In the genomic region with DNA sequence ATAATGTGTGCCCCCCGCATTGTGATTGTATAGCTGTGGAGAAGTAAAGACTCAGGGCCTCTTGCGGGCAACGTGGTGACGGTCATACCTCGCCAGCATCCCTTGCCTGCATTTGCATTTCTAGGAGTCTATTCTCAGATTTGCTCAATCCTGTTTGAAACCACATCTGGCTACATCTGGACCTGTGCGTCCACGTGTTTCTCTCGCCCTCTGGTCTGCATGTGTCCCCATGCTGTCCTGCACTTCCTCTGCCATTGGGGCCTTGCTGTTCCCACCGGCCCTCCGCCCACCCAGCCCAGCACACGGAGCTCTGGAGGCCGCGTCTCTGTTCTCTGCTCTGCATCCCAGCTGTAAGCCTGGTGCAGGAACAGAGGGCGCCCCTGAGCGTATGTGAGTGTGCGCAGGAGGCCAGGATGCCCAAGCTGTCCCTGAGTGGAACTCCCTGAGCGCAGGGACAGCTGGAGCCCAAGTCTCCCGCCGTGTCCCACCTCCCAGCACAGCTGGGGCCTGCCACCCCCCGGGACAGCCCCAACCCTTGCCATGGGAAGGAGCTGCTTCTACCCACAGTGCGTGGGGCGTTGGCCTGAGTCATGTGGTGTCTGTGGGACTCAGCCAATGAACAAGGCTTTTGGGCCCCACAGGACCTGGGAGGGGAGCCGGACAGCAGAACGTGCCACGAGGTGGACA, we compare ENCODE assay signal across 21 cellular contexts. TPM values are rescaled to one million over a fixed set of nuclear protein-coding genes. Genes with fewer than 3 reads are reported as not detected.
DNase-seq lines count a peak whose midpoint lies in the region; ATAC-seq, FAIRE-seq and TF ChIP-seq lines count a peak whose summit lies in the region.
"Had no signal": no experiment of that assay in that cellular context is flagged by ENCODE, and none has a peak within 500 bp of the region (broad histone marks: within the 10 kb centered on the region; RNA-seq: fewer than 3 reads in every experiment).

No MANE protein-coding gene starts in this region.

- H4K5ac ChIP-seq in H1 (ENCODE audit: insufficient read length, low read depth, low read length) = peak overlapping the region; percentile 18

- no peak overlapping the region for H3K27ac Mint-ChIP-seq in activated naive CD8-positive, alpha-beta T cell treated with anti-CD3 and anti-CD28 coated beads for 36 hours
- H3K27ac Mint-ChIP-seq: activated CD4-positive, alpha-beta T cell treated with anti-CD3 and anti-CD28 coated beads, Interleukin-2, amount 10 ng/mL, durations not matched to agents 7 days and 5 days; activated T-helper 17 cell treated with anti-CD3 and anti-CD28 coated beads, Interleukin-2, amount 50 U/mL, for 72 hours; T-helper 2 cell treated with Interferon-gamma antibody and Interleukin-4, amounts not matched to agents 5 μg/mL and 100 μg/mL, for 36 hours had no signal

- no peak for DNase-seq in SK-N-SH
- peak in 1 of 2 experiments; percentile 53 for DNase-seq in H1 (ENCODE audit: low read depth in 1 of 2, low spot score in 2 of 2)
- peak; percentile 12 to 53 for DNase-seq in tibial artery
- DNase-seq in activated naive CD8-positive, alpha-beta T cell treated with anti-CD3 and anti-CD28 coated beads for 36 hours = no peak
- DNase-seq in NCI-H510A treated with DMSO at 0.1 percent for 48 hours (lab: John Stamatoyannopoulos, UW) = no peak
- DNase-seq: activated CD4-positive, alpha-beta T cell treated with anti-CD3 and anti-CD28 coated beads, Interleukin-2, amount 10 ng/mL, durations not matched to agents 7 days and 5 days; cortex of kidney; mesenchymal stem cell; MV-4-11; NK-92 treated with Interleukin-12 subunit alpha and Interleukin-12 subunit beta, amount 100 ng/mL, for 24 hours; psoas muscle had no signal

- no peaks in the 10 kb centered on the region for H3K27me3 Mint-ChIP-seq in activated naive CD8-positive, alpha-beta T cell treated with anti-CD3 and anti-CD28 coated beads for 36 hours
- H3K27me3 Mint-ChIP-seq: activated CD4-positive, alpha-beta T cell treated with anti-CD3 and anti-CD28 coated beads, Interleukin-2, amount 10 ng/mL, durations not matched to agents 7 days and 5 days; activated T-helper 17 cell treated with anti-CD3 and anti-CD28 coated beads, Interleukin-2, amount 50 U/mL, for 72 hours had no signal

- no peaks in the 10 kb centered on the region for H3K79me1 ChIP-seq in H1 (ENCODE audit: low read depth, low read length)

- no peak overlapping the region for H3K56ac ChIP-seq in H1 (replicated peaks; ENCODE audit: insufficient read length, low read depth, low read length)

- TF ChIP-seq RAD21 in SK-N-SH (IDR thresholded peaks at IDR 0.05; ENCODE audit: low read length) (no peak), H1 (IDR thresholded peaks at IDR 0.05 in 1 of 2, conservative IDR thresholded peaks at IDR 0.05 in 1 of 2; ENCODE audit: low read depth in 2 of 2, low read length in 2 of 2) (no peak; a peak in 1 of 4 replicates)

- CTCF ChIA-PET in SK-N-SH (lab: Yijun Ruan, JAX) = interaction anchor here (1.0 kb wide), 1 partner anchor 40 kb away, joined by 3 read pairs; no protein-coding TSS in a partner anchor
- CTCF ChIA-PET in H1 (lab: Charles Lee; ENCODE audit: partially characterized antibody) = interaction anchor here (0.8 to 2.3 kb wide), 10 partner anchors 9 to 249 kb away, joined by 3 to 8 read pairs (median 4); no protein-coding TSS in a partner anchor

- peaks cover 30% of the 10 kb centered on the region for H3K36me3 Mint-ChIP-seq in activated naive CD8-positive, alpha-beta T cell treated with anti-CD3 and anti-CD28 coated beads for 36 hours
- H3K36me3 Mint-ChIP-seq: CD14-positive monocyte had no signal

- no peaks in the 10 kb centered on the region for H3K4me1 ChIP-seq in SK-N-SH (ENCODE audit: control insufficient read depth in 1 of 2, insufficient read depth in 2 of 2, low read depth in 1 of 2, low read length in 1 of 2)
- peaks cover 9 to 35% (median 17%) of the 10 kb centered on the region in 4 experiments for H3K4me1 ChIP-seq in H1 (replicated peaks in 1 of 4; ENCODE audit: control insufficient read depth in 3 of 4, insufficient read depth in 4 of 4, low read length in 3 of 4)
- H3K4me1 ChIP-seq in mesodermal cell (ENCODE audit: control insufficient read depth, insufficient read depth, low read length, poor library complexity, severe bottlenecking) = peaks cover 9% of the 10 kb centered on the region
- H3K4me1 ChIP-seq in tibial artery = no peaks in the 10 kb centered on the region
- H3K4me1 ChIP-seq: psoas muscle had no signal

- TF ChIP-seq CTCF in SK-N-SH (IDR thresholded peaks at IDR 0.05) = no peak
- peak in 1 of 3 experiments; percentile 18; a peak in 1 of 4 replicates for TF ChIP-seq CTCF in H1 (IDR thresholded peaks at IDR 0.05; ENCODE audit: control extremely low read depth in 1 of 3, insufficient read depth in 1 of 3, low read depth in 1 of 3, low read length in 3 of 3)
- no peak for TF ChIP-seq CTCF in tibial artery (IDR thresholded peaks at IDR 0.05)

- peak overlapping the region; percentile 100 for H2BK12ac ChIP-seq in H1 (ENCODE audit: low read depth, low read length)

- H3K27ac ChIP-seq in SK-N-SH (ENCODE audit: low read depth in 2 of 2, low read length in 1 of 2) (no peak overlapping the region), H1 (ENCODE audit: low read depth, low read length) (peak overlapping the region; percentile 34; the same call in 1 of the 2 replicates), mesodermal cell (ENCODE audit: low read depth, low read length, severe bottlenecking) (peak overlapping the region; percentile 72), tibial artery (no peak overlapping the region)
- H3K27ac ChIP-seq: 22Rv1, psoas muscle, thoracic aorta had no signal

- peak overlapping the region; percentile 99; the same call in 1 of the 2 replicates for H2BK15ac ChIP-seq in H1 (ENCODE audit: low read length)

- H3K9me2 ChIP-seq in SK-N-SH = no peaks in the 10 kb centered on the region

- H2BK120ac ChIP-seq in H1 (replicated peaks; ENCODE audit: low read depth, low read length) = peak overlapping the region; percentile 84

- H2AK5ac ChIP-seq in H1 (ENCODE audit: low read depth, low read length) = peak overlapping the region; percentile 88; the same call in 1 of the 2 replicates

- peaks cover 31% of the 10 kb centered on the region for H3K27me3 ChIP-seq in SK-N-SH (ENCODE audit: insufficient read depth)
- no peaks in the 10 kb centered on the region for H3K27me3 ChIP-seq in H1 (replicated peaks in 1 of 4; ENCODE audit: control insufficient read depth in 3 of 4, extremely low read depth in 1 of 4, insufficient read depth in 3 of 4, low read length in 3 of 4)
- peaks cover 0 to 33% of the 10 kb centered on the region in 2 donors for H3K27me3 ChIP-seq in tibial artery

- WGBS in SK-N-SH (ENCODE audit: low lambda C conversion rate) = 45% methylated on average over 14 of the region's 25 CpGs
- 72% methylated on average over 15 of the region's 25 CpGs; no CpG with 5 or more reads in 1 of the 2 experiments for WGBS in H1 (ENCODE audit: extremely low coverage in 1 of 2, insufficient coverage in 1 of 2, insufficient read length in 1 of 2, insufficient replicate concordance in 2 of 2, low coverage in 1 of 2, low lambda C conversion rate in 2 of 2, missing lambda C conversion rate in 1 of 2), 2 experiments
- WGBS in mesodermal cell (ENCODE audit: insufficient coverage in 2 of 2), 2 experiments = 80 to 83% methylated on average over 23 of the region's 25 CpGs

- TF ChIP-seq EP300 in SK-N-SH (IDR thresholded peaks at IDR 0.05; ENCODE audit: borderline replicate concordance in 1 of 2, low read depth in 1 of 2, low read length in 1 of 2) = no peak
- TF ChIP-seq EP300 in H1 (IDR thresholded peaks at IDR 0.05; ENCODE audit: borderline replicate concordance in 1 of 2, low read depth in 2 of 2, low read length in 2 of 2) = no peak

- ATAC-seq in SK-N-SH treated with all-trans-retinoic acid at 6 μM for 48 hours (peak; percentile 32; the same call in 1 of the 3 replicates), GM19452 (IDR thresholded peaks at IDR 0.05; ENCODE audit: unreplicated experiment) (no peak)
- ATAC-seq: activated T-helper 17 cell treated with anti-CD3 and anti-CD28 coated beads, Interleukin-2, amount 50 U/mL, for 72 hours; psoas muscle had no signal

- peaks cover 31% of the 10 kb centered on the region for H3K9me3 Mint-ChIP-seq in activated naive CD8-positive, alpha-beta T cell treated with anti-CD3 and anti-CD28 coated beads for 36 hours

- no peaks in the 10 kb centered on the region for H3K79me2 ChIP-seq in SK-N-SH (ENCODE audit: insufficient read depth)
- H3K79me2 ChIP-seq in H1 (ENCODE audit: control insufficient read depth in 1 of 2, insufficient read depth in 2 of 2, low read length in 2 of 2) = no peaks in the 10 kb centered on the region

- peak overlapping the region; percentile 94 for H2BK5ac ChIP-seq in H1 (ENCODE audit: low read depth, low read length)

- peak overlapping the region; percentile 82 for H3K4ac ChIP-seq in H1 (replicated peaks; ENCODE audit: insufficient read length, low read depth, low read length)

- H3K9ac ChIP-seq in SK-N-SH (no peak overlapping the region), H1 (replicated peaks in 1 of 4; ENCODE audit: extremely low read depth in 1 of 4, low read depth in 3 of 4, low read length in 3 of 4) (no peak overlapping the region; a peak in 1 of 7 replicates)

- H3K23ac ChIP-seq in H1 (ENCODE audit: insufficient read length) = no peak overlapping the region

- peak overlapping the region; percentile 99 for H2BK20ac ChIP-seq in H1 (ENCODE audit: low read length)

- peak overlapping the region; percentile 80; the same call in 1 of the 2 replicates for H4K8ac ChIP-seq in H1 (ENCODE audit: extremely low read depth, insufficient read depth, low read length)

- H3K9me3 ChIP-seq in SK-N-SH (no peaks in the 10 kb centered on the region), H1 (ENCODE audit: insufficient read depth in 2 of 2, low read depth in 1 of 2, low read length in 1 of 2) (peaks cover 0 to under 1% of the 10 kb centered on the region in 2 experiments; a peak in 1 of 4 replicates), mesodermal cell (ENCODE audit: control insufficient read depth, low read length) (peaks cover 7% of the 10 kb centered on the region), tibial artery (peaks cover 6 to 13% (median 9%) of the 10 kb centered on the region in 3 donors)
- H3K9me3 ChIP-seq: thoracic aorta had no signal

- POLR2A ChIA-PET in SK-N-SH (lab: Yijun Ruan, JAX) = no interaction called here
- POLR2A ChIA-PET in H1 (lab: Charles Lee; ENCODE audit: partially characterized antibody) = interaction anchor here (1.1 to 1.6 kb wide), 6 partner anchors 8 to 216 kb away, joined by 3 to 4 read pairs (median 4); partner anchors contain the start of gene KRTAP10-1

- H3K36me3 ChIP-seq in SK-N-SH (replicated peaks in 1 of 2; ENCODE audit: control insufficient read depth in 1 of 2, insufficient read depth in 2 of 2, low read length in 1 of 2) = no peaks in the 10 kb centered on the region
- H3K36me3 ChIP-seq in H1 (ENCODE audit: control insufficient read depth in 2 of 4, insufficient read depth in 4 of 4, low read length in 3 of 4) = no peaks in the 10 kb centered on the region
- no peaks in the 10 kb centered on the region for H3K36me3 ChIP-seq in mesodermal cell (ENCODE audit: control insufficient read depth, insufficient read depth, low read length)
- H3K36me3 ChIP-seq in tibial artery = no peaks in the 10 kb centered on the region
- H3K36me3 ChIP-seq: thoracic aorta had no signal

- H3K4me3 ChIP-seq in SK-N-SH (ENCODE audit: low read depth in 2 of 2, low read length in 1 of 2) = no peak overlapping the region
- H3K4me3 ChIP-seq in H1 (ENCODE audit: extremely low read depth in 1 of 4, insufficient read depth in 2 of 4, low read depth in 3 of 4, low read length in 4 of 4) = no peak overlapping the region
- H3K4me3 ChIP-seq in mesodermal cell (ENCODE audit: extremely low read depth, insufficient read depth, low read length, poor library complexity, severe bottlenecking) = no peak overlapping the region
- H3K4me3 ChIP-seq in tibial artery = no peak overlapping the region
- H3K4me3 ChIP-seq: psoas muscle, thoracic aorta had no signal

- H3K4me3 Mint-ChIP-seq in activated naive CD8-positive, alpha-beta T cell treated with anti-CD3 and anti-CD28 coated beads for 36 hours = no peak overlapping the region
- H3K4me3 Mint-ChIP-seq: activated CD4-positive, alpha-beta T cell treated with anti-CD3 and anti-CD28 coated beads, Interleukin-2, amount 10 ng/mL, durations not matched to agents 7 days and 5 days; activated T-helper 17 cell treated with anti-CD3 and anti-CD28 coated beads, Interleukin-2, amount 50 U/mL, for 72 hours; CD14-positive monocyte; T-helper 2 cell treated with Interferon-gamma antibody and Interleukin-4, amounts not matched to agents 5 μg/mL and 100 μg/mL, for 36 hours had no signal

- no peak for FAIRE-seq in H1 (lab: Jason Lieb, UNC)
- FAIRE-seq: GM12891, HTR-8/SVneo had no signal

- H3K4me1 Mint-ChIP-seq in activated naive CD8-positive, alpha-beta T cell treated with anti-CD3 and anti-CD28 coated beads for 36 hours = peaks cover 29% of the 10 kb centered on the region
- H3K4me1 Mint-ChIP-seq: CD14-positive monocyte had no signal

- H3K23me2 ChIP-seq in H1 (ENCODE audit: low read depth, low read length) = no peaks in the 10 kb centered on the region

- H3K18ac ChIP-seq in H1 (ENCODE audit: extremely low read depth, low read length) = peak overlapping the region; percentile 96

- no peak for TF ChIP-seq POLR2A in H1 (IDR thresholded peaks at IDR 0.05; ENCODE audit: control extremely low read depth in 1 of 2, low read depth in 2 of 2, low read length in 2 of 2)

- H3K14ac ChIP-seq in H1 (ENCODE audit: insufficient read length) = no peak overlapping the region

- intact Hi-C loops in tibial artery (cut with DNase I; ENCODE audit: low total_unique reads) = no loop called here

- H2AFZ ChIP-seq in SK-N-SH (ENCODE audit: low read depth) (no peak overlapping the region), H1 (ENCODE audit: low read length) (no peak overlapping the region)

- H4K20me1 ChIP-seq in SK-N-SH (ENCODE audit: insufficient read depth) = no peaks in the 10 kb centered on the region
- H4K20me1 ChIP-seq in H1 (replicated peaks in 1 of 2; ENCODE audit: control insufficient read depth in 1 of 2, insufficient read depth in 2 of 2, low read length in 2 of 2) = no peaks in the 10 kb centered on the region

- peak overlapping the region; percentile 95 for H4K91ac ChIP-seq in H1 (replicated peaks; ENCODE audit: insufficient read length, low read length)

- H3F3A ChIP-seq in SK-N-SH (replicated peaks; ENCODE audit: insufficient read depth) = no peaks in the 10 kb centered on the region

- H3K4me2 ChIP-seq in SK-N-SH (no peak overlapping the region), H1 (ENCODE audit: insufficient read depth in 1 of 2, low read depth in 2 of 2, low read length in 2 of 2) (peak overlapping the region; percentile 2 to 61; a peak in 2 of 4 replicates)

RNA-seq across cellular contexts. Expression of gene KRTAP10-2, which starts 1.6 kb away (rescaled TPM):
- polyA plus RNA-seq in SK-N-SH (2012; rRNA removed) (not detected in 2 replicates), H1 (2011; rRNA removed) (0.06 and 0.11 TPM in 2 replicates)
- not detected in 2 replicates for polyA plus RNA-seq in SK-N-SH (2012; cell fraction: cytosol; rRNA removed)
- not detected in 2 replicates for polyA plus RNA-seq in SK-N-SH (2012; cell fraction: nucleus; rRNA removed)
- total RNA-seq in H1 (2021; fragmentation: NEBNext Ultra II Directional; extraction: Animal tissue kit (Norgen Biotek cat#: 25700)) = not detected in 2 replicates
- not detected for polyA plus RNA-seq in H1 (2011; cell fraction: cytosol; rRNA removed)
- 0.13 TPM for polyA plus RNA-seq in H1 (2011; cell fraction: nucleus; rRNA removed)
- 0.16 TPM in 1 of 4 replicates, not detected in the others for polyA plus RNA-seq in H1 (2012, experiment 1 of 2)
- polyA plus RNA-seq in H1 (2012, experiment 2 of 2) = not detected
- not detected for polyA plus RNA-seq in H1 (2013, experiment 1 of 2)
- polyA plus RNA-seq in H1 (2013, experiment 2 of 2) = not detected
- 0.38 and 0.51 TPM in 2 replicates for polyA minus RNA-seq in H1 (2011; rRNA and poly(A)+ RNA removed)
- not detected for polyA minus RNA-seq in H1 (2011; cell fraction: cytosol; rRNA and poly(A)+ RNA removed)
- not detected for polyA minus RNA-seq in H1 (2011; cell fraction: nucleus; rRNA and poly(A)+ RNA removed)
- polyA plus RNA-seq in mesodermal cell (2013, experiment 1 of 2) = not detected
- not detected for polyA plus RNA-seq in mesodermal cell (2013, experiment 2 of 2)
- total RNA-seq in activated naive CD8-positive, alpha-beta T cell treated with anti-CD3 and anti-CD28 coated beads for 36 hours = not detected
- total RNA-seq: activated CD4-positive, alpha-beta T cell treated with anti-CD3 and anti-CD28 coated beads, Interleukin-2, amount 10 ng/mL, durations not matched to agents 7 days and 5 days; activated T-helper 17 cell treated with anti-CD3 and anti-CD28 coated beads, Interleukin-2, amount 50 U/mL, for 72 hours; psoas muscle; thoracic aorta had no signal
- polyA plus RNA-seq: CD14-positive monocyte, psoas muscle had no signal

RNA-seq across cellular contexts. Expression of gene KRTAP10-3, which starts 8.9 kb away (rescaled TPM):
- polyA plus RNA-seq in SK-N-SH (2012; rRNA removed) = not detected in 2 replicates
- polyA plus RNA-seq in SK-N-SH (2012; cell fraction: cytosol; rRNA removed) = not detected in 2 replicates
- polyA plus RNA-seq in SK-N-SH (2012; cell fraction: nucleus; rRNA removed) = not detected in 2 replicates
- not detected in 2 replicates for total RNA-seq in H1 (2021; fragmentation: NEBNext Ultra II Directional; extraction: Animal tissue kit (Norgen Biotek cat#: 25700))
- 0.16 TPM in 1 of 2 replicates, not detected in the other for polyA plus RNA-seq in H1 (2011; rRNA removed)
- polyA plus RNA-seq in H1 (2011; cell fraction: cytosol; rRNA removed) = not detected
- 0.20 TPM for polyA plus RNA-seq in H1 (2011; cell fraction: nucleus; rRNA removed)
- not detected in 4 replicates for polyA plus RNA-seq in H1 (2012, experiment 1 of 2)
- not detected for polyA plus RNA-seq in H1 (2012, experiment 2 of 2)
- polyA plus RNA-seq in H1 (2013, experiment 1 of 2) = not detected
- not detected for polyA plus RNA-seq in H1 (2013, experiment 2 of 2)
- 0.19 TPM in 1 of 2 replicates, not detected in the other for polyA minus RNA-seq in H1 (2011; rRNA and poly(A)+ RNA removed)
- not detected for polyA minus RNA-seq in H1 (2011; cell fraction: cytosol; rRNA and poly(A)+ RNA removed)
- polyA minus RNA-seq in H1 (2011; cell fraction: nucleus; rRNA and poly(A)+ RNA removed) = 1.9 TPM
- polyA plus RNA-seq in mesodermal cell (2013, experiment 1 of 2) = not detected
- not detected for polyA plus RNA-seq in mesodermal cell (2013, experiment 2 of 2)
- not detected for total RNA-seq in activated naive CD8-positive, alpha-beta T cell treated with anti-CD3 and anti-CD28 coated beads for 36 hours
- total RNA-seq: activated CD4-positive, alpha-beta T cell treated with anti-CD3 and anti-CD28 coated beads, Interleukin-2, amount 10 ng/mL, durations not matched to agents 7 days and 5 days; activated T-helper 17 cell treated with anti-CD3 and anti-CD28 coated beads, Interleukin-2, amount 50 U/mL, for 72 hours; psoas muscle; thoracic aorta had no signal
- polyA plus RNA-seq: CD14-positive monocyte, psoas muscle had no signal

RNA-seq across cellular contexts. Expression of gene KRTAP10-1, which starts 9.7 kb away (rescaled TPM):
- polyA plus RNA-seq in SK-N-SH (2012; rRNA removed) (not detected in 2 replicates), H1 (2011; rRNA removed) (0.08 TPM in 1 of 2 replicates, not detected in the other)
- polyA plus RNA-seq in SK-N-SH (2012; cell fraction: cytosol; rRNA removed) = not detected in 2 replicates
- not detected in 2 replicates for polyA plus RNA-seq in SK-N-SH (2012; cell fraction: nucleus; rRNA removed)
- not detected in 2 replicates for total RNA-seq in H1 (2021; fragmentation: NEBNext Ultra II Directional; extraction: Animal tissue kit (Norgen Biotek cat#: 25700))
- polyA plus RNA-seq in H1 (2011; cell fraction: cytosol; rRNA removed) = not detected
- 0.09 TPM for polyA plus RNA-seq in H1 (2011; cell fraction: nucleus; rRNA removed)
- not detected in 4 replicates for polyA plus RNA-seq in H1 (2012, experiment 1 of 2)
- polyA plus RNA-seq in H1 (2012, experiment 2 of 2) = not detected
- polyA plus RNA-seq in H1 (2013, experiment 1 of 2) = not detected
- not detected for polyA plus RNA-seq in H1 (2013, experiment 2 of 2)
- polyA minus RNA-seq in H1 (2011; rRNA and poly(A)+ RNA removed) = not detected in 2 replicates
- polyA minus RNA-seq in H1 (2011; cell fraction: cytosol; rRNA and poly(A)+ RNA removed) = not detected
- 0.90 TPM for polyA minus RNA-seq in H1 (2011; cell fraction: nucleus; rRNA and poly(A)+ RNA removed)
- polyA plus RNA-seq in mesodermal cell (2013, experiment 1 of 2) = not detected
- not detected for polyA plus RNA-seq in mesodermal cell (2013, experiment 2 of 2)
- total RNA-seq in activated naive CD8-positive, alpha-beta T cell treated with anti-CD3 and anti-CD28 coated beads for 36 hours = not detected
- total RNA-seq: activated CD4-positive, alpha-beta T cell treated with anti-CD3 and anti-CD28 coated beads, Interleukin-2, amount 10 ng/mL, durations not matched to agents 7 days and 5 days; activated T-helper 17 cell treated with anti-CD3 and anti-CD28 coated beads, Interleukin-2, amount 50 U/mL, for 72 hours; psoas muscle; thoracic aorta had no signal
- polyA plus RNA-seq: CD14-positive monocyte, psoas muscle had no signal

RNA-seq across cellular contexts. Expression of gene KRTAP10-4, which starts 23.9 kb away (rescaled TPM):
- polyA plus RNA-seq in SK-N-SH (2012; rRNA removed) (not detected in 2 replicates), H1 (2011; rRNA removed) (not detected in 2 replicates)
- not detected in 2 replicates for polyA plus RNA-seq in SK-N-SH (2012; cell fraction: cytosol; rRNA removed)
- not detected in 2 replicates for polyA plus RNA-seq in SK-N-SH (2012; cell fraction: nucleus; rRNA removed)
- total RNA-seq in H1 (2021; fragmentation: NEBNext Ultra II Directional; extraction: Animal tissue kit (Norgen Biotek cat#: 25700)) = not detected in 2 replicates
- not detected for polyA plus RNA-seq in H1 (2011; cell fraction: cytosol; rRNA removed)
- 0.09 TPM for polyA plus RNA-seq in H1 (2011; cell fraction: nucleus; rRNA removed)
- polyA plus RNA-seq in H1 (2012, experiment 1 of 2) = not detected in 4 replicates
- polyA plus RNA-seq in H1 (2012, experiment 2 of 2) = not detected
- not detected for polyA plus RNA-seq in H1 (2013, experiment 1 of 2)
- not detected for polyA plus RNA-seq in H1 (2013, experiment 2 of 2)
- polyA minus RNA-seq in H1 (2011; rRNA and poly(A)+ RNA removed) = not detected in 2 replicates
- polyA minus RNA-seq in H1 (2011; cell fraction: cytosol; rRNA and poly(A)+ RNA removed) = not detected
- polyA minus RNA-seq in H1 (2011; cell fraction: nucleus; rRNA and poly(A)+ RNA removed) = not detected
- not detected for polyA plus RNA-seq in mesodermal cell (2013, experiment 1 of 2)
- not detected for polyA plus RNA-seq in mesodermal cell (2013, experiment 2 of 2)
- total RNA-seq in activated naive CD8-positive, alpha-beta T cell treated with anti-CD3 and anti-CD28 coated beads for 36 hours = not detected
- total RNA-seq: activated CD4-positive, alpha-beta T cell treated with anti-CD3 and anti-CD28 coated beads, Interleukin-2, amount 10 ng/mL, durations not matched to agents 7 days and 5 days; activated T-helper 17 cell treated with anti-CD3 and anti-CD28 coated beads, Interleukin-2, amount 50 U/mL, for 72 hours; psoas muscle; thoracic aorta had no signal
- polyA plus RNA-seq: CD14-positive monocyte, psoas muscle had no signal

RNA-seq across cellular contexts. Expression of gene KRTAP10-5, which starts 30.7 kb away (rescaled TPM):
- polyA plus RNA-seq in SK-N-SH (2012; rRNA removed) (not detected in 2 replicates), H1 (2011; rRNA removed) (0.08 and 0.09 TPM in 2 replicates)
- not detected in 2 replicates for polyA plus RNA-seq in SK-N-SH (2012; cell fraction: cytosol; rRNA removed)
- polyA plus RNA-seq in SK-N-SH (2012; cell fraction: nucleus; rRNA removed) = not detected in 2 replicates
- total RNA-seq in H1 (2021; fragmentation: NEBNext Ultra II Directional; extraction: Animal tissue kit (Norgen Biotek cat#: 25700)) = not detected in 2 replicates
- not detected for polyA plus RNA-seq in H1 (2011; cell fraction: cytosol; rRNA removed)
- not detected for polyA plus RNA-seq in H1 (2011; cell fraction: nucleus; rRNA removed)
- polyA plus RNA-seq in H1 (2012, experiment 1 of 2) = not detected in 4 replicates
- polyA plus RNA-seq in H1 (2012, experiment 2 of 2) = not detected
- polyA plus RNA-seq in H1 (2013, experiment 1 of 2) = not detected
- not detected for polyA plus RNA-seq in H1 (2013, experiment 2 of 2)
- 0.15 and 0.22 TPM in 2 replicates for polyA minus RNA-seq in H1 (2011; rRNA and poly(A)+ RNA removed)
- not detected for polyA minus RNA-seq in H1 (2011; cell fraction: cytosol; rRNA and poly(A)+ RNA removed)
- not detected for polyA minus RNA-seq in H1 (2011; cell fraction: nucleus; rRNA and poly(A)+ RNA removed)
- not detected for polyA plus RNA-seq in mesodermal cell (2013, experiment 1 of 2)
- polyA plus RNA-seq in mesodermal cell (2013, experiment 2 of 2) = not detected
- not detected for total RNA-seq in activated naive CD8-positive, alpha-beta T cell treated with anti-CD3 and anti-CD28 coated beads for 36 hours
- total RNA-seq: activated CD4-positive, alpha-beta T cell treated with anti-CD3 and anti-CD28 coated beads, Interleukin-2, amount 10 ng/mL, durations not matched to agents 7 days and 5 days; activated T-helper 17 cell treated with anti-CD3 and anti-CD28 coated beads, Interleukin-2, amount 50 U/mL, for 72 hours; psoas muscle; thoracic aorta had no signal
- polyA plus RNA-seq: CD14-positive monocyte, psoas muscle had no signal

Comparison
In these comparisons a context has a peak if more than half of its experiments do, and no peak if none do; other contexts are left out.
1. DNase-seq: peak in tibial artery (2 of 2); none in SK-N-SH (single experiment), activated naive CD8-positive, alpha-beta T cell treated with anti-CD3 and anti-CD28 coated beads for 36 hours (single experiment) and NCI-H510A treated with DMSO at 0.1 percent for 48 hours (single experiment).
2. H3K27ac ChIP-seq: peak in H1 (single experiment) and mesodermal cell (single experiment); none in SK-N-SH (0 of 2) and tibial artery (0 of 2).